In the genomic region with DNA sequence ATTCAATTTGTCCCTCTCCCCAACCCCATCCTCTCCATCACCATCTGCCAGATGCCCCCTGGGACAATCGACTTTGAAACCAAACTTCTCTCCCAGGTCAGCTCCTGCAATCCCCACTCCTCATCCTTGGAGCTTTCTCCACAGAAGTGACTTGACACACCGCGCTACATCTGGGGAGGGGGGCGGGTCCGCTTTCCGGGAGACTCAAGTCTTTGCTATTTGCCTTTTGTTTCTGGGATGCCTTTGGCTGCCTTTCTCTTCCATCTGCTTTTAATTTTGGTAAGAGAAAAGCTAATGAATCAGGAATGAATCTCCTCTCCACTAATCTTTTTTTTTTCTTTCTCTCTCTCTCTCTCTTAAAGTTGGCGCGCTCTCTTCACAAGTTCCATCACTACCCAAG, we compare ENCODE assay signal across 9 cellular contexts. TPM values are rescaled to one million over a fixed set of nuclear protein-coding genes. Genes with fewer than 3 reads are reported as not detected.
DNase-seq lines count a peak whose midpoint lies in the region; ATAC-seq and TF ChIP-seq lines count a peak whose summit lies in the region.
"Had no signal": no experiment of that assay in that cellular context is flagged by ENCODE, and none has a peak within 500 bp of the region (broad histone marks: within the 10 kb centered on the region; RNA-seq: fewer than 3 reads in every experiment).

No MANE protein-coding gene starts in this region.

- H3K4me3 Mint-ChIP-seq in CD8-positive, alpha-beta memory T cell: peak overlapping the region; percentile 41 to 90 (median 86)

- H3K27ac ChIP-seq in CD8-positive, alpha-beta memory T cell (ENCODE audit: low read depth, low read length): no peak overlapping the region
- H3K27ac ChIP-seq in PC-3 (ENCODE audit: low read length): peak overlapping the region; percentile 81; the same call in 1 of the 2 replicates
- peak overlapping the region; percentile 91 to 97 (median 94) for H3K27ac ChIP-seq in esophagus muscularis mucosa (replicated peaks in 1 of 4)
- H3K27ac ChIP-seq in osteoblast (ENCODE audit: low read depth, low read length): peak overlapping the region; percentile 96

- no peak for TF ChIP-seq EP300 in esophagus muscularis mucosa (IDR thresholded peaks at IDR 0.05)

- H3K4me1 Mint-ChIP-seq in CD8-positive, alpha-beta memory T cell: peaks cover 16 to 33% (median 21%) of the 10 kb centered on the region in 3 donors

- WGBS in esophagus muscularis mucosa: 2% methylated on average over 8 of the region's 8 CpGs

- CTCF ChIA-PET in CD8-positive, alpha-beta memory T cell (lab: Charles Lee): interaction anchor here (0.5 kb wide), 1 partner anchor 529 kb away, joined by 3 read pairs; no protein-coding TSS in a partner anchor
- CTCF ChIA-PET in PC-3 (lab: Charles Lee): interaction anchor here (0.7 kb wide), 2 partner anchors 13 to 31 kb away, joined by 3 to 5 read pairs; no protein-coding TSS in a partner anchor

- no TSS peak for BruUV-seq in PC-3 (replicated peaks; lab: Mats Ljungman, UMichigan)

- H3K79me2 ChIP-seq in PC-3 (ENCODE audit: low read length) (peaks cover 45% of the 10 kb centered on the region), osteoblast (ENCODE audit: insufficient read depth, low read length) (peaks cover 31% of the 10 kb centered on the region)

- no peaks in the 10 kb centered on the region for H3K36me3 Mint-ChIP-seq in CD8-positive, alpha-beta memory T cell

- H2AFZ ChIP-seq in PC-3 (ENCODE audit: low read length) (peak overlapping the region; percentile 84), osteoblast (ENCODE audit: low read length) (peak overlapping the region; percentile 95)

- no peaks in the 10 kb centered on the region for H3K9me3 ChIP-seq in CD8-positive, alpha-beta memory T cell (ENCODE audit: low read length)
- H3K9me3 ChIP-seq in PC-3 (ENCODE audit: low read length): no peaks in the 10 kb centered on the region
- H3K9me3 ChIP-seq in esophagus muscularis mucosa: no peaks in the 10 kb centered on the region
- no peaks in the 10 kb centered on the region for H3K9me3 ChIP-seq in osteoblast (ENCODE audit: low read depth, low read length)

- no peaks in the 10 kb centered on the region for H3K9me3 Mint-ChIP-seq in CD8-positive, alpha-beta memory T cell

- H4K20me1 ChIP-seq in PC-3 (ENCODE audit: low read length) (peaks cover 15% of the 10 kb centered on the region), osteoblast (ENCODE audit: insufficient read depth, low read length) (peaks cover 22% of the 10 kb centered on the region)

- H3K4me3 ChIP-seq in CD8-positive, alpha-beta memory T cell (ENCODE audit: low read length): no peak overlapping the region
- H3K4me3 ChIP-seq in PC-3 (ENCODE audit: low read length) (peak overlapping the region; percentile 79), esophagus muscularis mucosa (peak overlapping the region; percentile 71 to 88 (median 76)), osteoblast (ENCODE audit: insufficient read depth, low read length) (peak overlapping the region; percentile 78)

- H3K9me2 ChIP-seq in PC-3 (replicated peaks; ENCODE audit: low read length): no peaks in the 10 kb centered on the region

- TF ChIP-seq CTCF in PC-3 (conservative IDR thresholded peaks at IDR 0.05; ENCODE audit: low read depth, low read length) (no peak), esophagus muscularis mucosa (IDR thresholded peaks at IDR 0.05) (no peak), osteoblast (IDR thresholded peaks at IDR 0.05; ENCODE audit: extremely low read depth, low read depth, low read length) (no peak)

- ATAC-seq in PC-3 (no peak), GM18505 (IDR thresholded peaks at IDR 0.05; ENCODE audit: unreplicated experiment) (no peak), GM18498 (IDR thresholded peaks at IDR 0.05; ENCODE audit: unreplicated experiment) (no peak)

- intact Hi-C loops in PC-3 (cut with micrococcal nuclease) (loop anchor here (5.0 to 10.0 kb wide), 3 partner anchors 34 to 172 kb away; no protein-coding TSS in a partner anchor), esophagus muscularis mucosa (cut with DNase I) (loop anchor here (10.0 kb wide), 1 partner anchor 692 kb away; no protein-coding TSS in a partner anchor)

- H3K27me3 ChIP-seq in CD8-positive, alpha-beta memory T cell (ENCODE audit: insufficient read depth, low read length, poor library complexity, severe bottlenecking): peaks cover 20% of the 10 kb centered on the region
- no peaks in the 10 kb centered on the region for H3K27me3 ChIP-seq in PC-3 (ENCODE audit: low read length)
- H3K27me3 ChIP-seq in esophagus muscularis mucosa: no peaks in the 10 kb centered on the region
- no peaks in the 10 kb centered on the region for H3K27me3 ChIP-seq in osteoblast (ENCODE audit: insufficient read depth, low read length)

- POLR2A ChIA-PET in CD8-positive, alpha-beta memory T cell (lab: Charles Lee): interaction anchor here (0.5 kb wide), 1 partner anchor 167 kb away, joined by 3 read pairs; no protein-coding TSS in a partner anchor
- POLR2A ChIA-PET in PC-3 (lab: Charles Lee; ENCODE audit: unreplicated experiment): interaction anchor here (0.6 to 0.9 kb wide), 3 partner anchors 35 to 203 kb away, joined by 4 to 7 read pairs (median 4); no protein-coding TSS in a partner anchor

- TF ChIP-seq POLR2A in esophagus muscularis mucosa (IDR thresholded peaks at IDR 0.05; ENCODE audit: low read depth): no peak
- TF ChIP-seq POLR2A in GM18505 (IDR thresholded peaks at IDR 0.05; ENCODE audit: borderline replicate concordance, extremely low read depth, insufficient read depth, insufficient read length): no peak

- in situ Hi-C loops in KBM-7 (cut with MboI; ENCODE audit: low pct_unique_long_range_greater_than_20kb, low sequenced_read_pairs): no loop called here

- no peaks in the 10 kb centered on the region for H3K36me3 ChIP-seq in CD8-positive, alpha-beta memory T cell (ENCODE audit: insufficient read depth, low read length)
- H3K36me3 ChIP-seq in PC-3 (ENCODE audit: low read depth, low read length) (peaks cover 7% of the 10 kb centered on the region; the same call in 1 of the 2 replicates), esophagus muscularis mucosa (peaks cover 0 to 3% (median 0%) of the 10 kb centered on the region in 4 donors), osteoblast (ENCODE audit: insufficient read depth, low read length) (peaks cover 18% of the 10 kb centered on the region)

- H3K4me2 ChIP-seq in PC-3 (ENCODE audit: low read length) (peak overlapping the region; percentile 96), osteoblast (ENCODE audit: insufficient read depth, low read length) (peak overlapping the region; percentile 94)

- peak overlapping the region in 1 of 8 donors; percentile 18 for H3K27ac Mint-ChIP-seq in CD8-positive, alpha-beta memory T cell

- H3K27me3 Mint-ChIP-seq in CD8-positive, alpha-beta memory T cell: peaks cover 32 to 54% of the 10 kb centered on the region in 2 donors

- H3F3A ChIP-seq in PC-3 (ENCODE audit: low read length, unreplicated experiment): no peaks in the 10 kb centered on the region

- peaks cover 5% of the 10 kb centered on the region for H3K4me1 ChIP-seq in CD8-positive, alpha-beta memory T cell (ENCODE audit: insufficient read depth, low read length)
- peaks cover 28% of the 10 kb centered on the region for H3K4me1 ChIP-seq in PC-3 (ENCODE audit: insufficient read depth, low read length)
- H3K4me1 ChIP-seq in esophagus muscularis mucosa: peaks cover 4 to 57% (median 36%) of the 10 kb centered on the region in 4 donors
- peaks cover 20% of the 10 kb centered on the region for H3K4me1 ChIP-seq in osteoblast (ENCODE audit: insufficient read depth, low read length)

- DNase-seq in CD8-positive, alpha-beta memory T cell: no peak
- DNase-seq in PC-3 (peak; percentile 12), esophagus muscularis mucosa (ENCODE audit: extremely low spot score) (no peak), osteoblast (ENCODE audit: insufficient read length, low spot score, missing footprints) (peak; percentile 77), amygdala (lab: John Stamatoyannopoulos, UW) (no peak), KBM-7 (no peak)
- DNase-seq: KG1 had no signal

- peak overlapping the region; percentile 88 for H3K9ac ChIP-seq in PC-3 (ENCODE audit: low read length)

RNA-seq across cellular contexts. Expression of a gene that starts 0.7 kb away (rescaled TPM):
- not detected for total RNA-seq in CD8-positive, alpha-beta memory T cell
- 2.0 TPM for polyA plus RNA-seq in CD8-positive, alpha-beta memory T cell
- 43.0 and 49.6 TPM in 2 replicates for total RNA-seq in PC-3 (2014; rRNA removed)
- total RNA-seq in esophagus muscularis mucosa: 100 to 1,000 TPM; 111 to 181 (median 118) TPM
- total RNA-seq in osteoblast: 47.8 and 48.6 TPM in 2 replicates

Comparison
In these comparisons a context has a peak if more than half of its experiments do, and no peak if none do; other contexts are left out.
1. DNase-seq: peak in PC-3 (single experiment) and osteoblast (single experiment); none in CD8-positive, alpha-beta memory T cell (0 of 5), esophagus muscularis mucosa (single experiment), amygdala (0 of 56) and KBM-7 (single experiment).
2. RNA of a gene that starts 0.7 kb away (total RNA-seq): 111 to 181 TPM in esophagus muscularis mucosa, 47.8 to 48.6 TPM in osteoblast and 43.0 to 49.6 TPM in PC-3; not detected in CD8-positive, alpha-beta memory T cell; every median in the first group is over 10 times any median in the second.